ENCODE assay signal across 11 cellular contexts in genomic region chr6:57220083-57220703, GRCh38. TPM values are rescaled to one million over a fixed set of nuclear protein-coding genes. Genes with fewer than 3 reads are reported as not detected.
DNase-seq lines count a peak whose midpoint lies in the region; TF ChIP-seq lines count a peak whose summit lies in the region.
"Had no signal": no experiment of that assay in that cellular context is flagged by ENCODE, and none has a peak within 500 bp of the region (broad histone marks: within the 10 kb centered on the region; RNA-seq: fewer than 3 reads in every experiment).

No MANE protein-coding gene starts in this region.

- no peaks in the 10 kb centered on the region for H3K9me2 ChIP-seq in DOHH2 (replicated peaks; ENCODE audit: control insufficient read depth, low read length)

- no peaks in the 10 kb centered on the region for H3F3A ChIP-seq in DOHH2 (ENCODE audit: control insufficient read depth, insufficient read depth)

- H3K9me3 Mint-ChIP-seq in chondrocyte (ENCODE audit: low read depth), result peaks cover 18% of the 10 kb centered on the region
- peaks cover under 1% of the 10 kb centered on the region for H3K9me3 Mint-ChIP-seq in neural crest cell

- H3K27ac Mint-ChIP-seq in chondrocyte (ENCODE audit: unreplicated experiment) (peak overlapping the region; percentile 70), neural crest cell (ENCODE audit: unreplicated experiment) (no peak overlapping the region)

- H3K27me3 Mint-ChIP-seq in chondrocyte (ENCODE audit: low read depth), result no peaks in the 10 kb centered on the region
- H3K27me3 Mint-ChIP-seq in neural crest cell (ENCODE audit: low read depth), result no peaks in the 10 kb centered on the region

- H3K27me3 ChIP-seq in DOHH2 (ENCODE audit: control insufficient read depth, low read length), result no peaks in the 10 kb centered on the region; the same call in 1 of the 2 replicates
- H3K27me3 ChIP-seq: right atrium auricular region had no signal

- 0 out of 2 replicates have a peak, but pooled peaks cover 6% of the 10 kb centered on the region for H4K20me1 ChIP-seq in DOHH2 (ENCODE audit: control insufficient read depth, insufficient read depth, low read depth, low read length)

- H3K9me3 ChIP-seq in DOHH2 (ENCODE audit: control insufficient read depth, insufficient read depth, low read length), result no peaks in the 10 kb centered on the region

- peaks cover 71% of the 10 kb centered on the region for H3K4me1 Mint-ChIP-seq in chondrocyte (ENCODE audit: low read depth)
- peaks cover 44% of the 10 kb centered on the region for H3K4me1 Mint-ChIP-seq in neural crest cell

- H3K79me2 ChIP-seq in DOHH2 (ENCODE audit: control insufficient read depth, low read length), result peaks cover 62% of the 10 kb centered on the region

- DNase-seq in OCI-M1 (lab: John Stamatoyannopoulos, UW), result peak; percentile 30
- DNase-seq in chondrocyte (ENCODE audit: low spot score), result no peak
- DNase-seq in neural crest cell (ENCODE audit: low read depth, low spot score), result no peak
- DNase-seq in mesenteric fat pad (ENCODE audit: low spot score), result no peak
- no peak for DNase-seq in GM03348 (ENCODE audit: low spot score)
- DNase-seq in stimulated activated CD4-positive, alpha-beta T cell treated with anti-CD3 and anti-CD28 coated beads, Interleukin-4, amount 100 ng/mL, for 1 hour, result no peak
- no peak for DNase-seq in Kasumi-1 (lab: John Stamatoyannopoulos, UW)
- DNase-seq: foreskin melanocyte, NCI-H2171 had no signal

- no peaks in the 10 kb centered on the region for H3K36me3 ChIP-seq in DOHH2 (ENCODE audit: control insufficient read depth, low read length)
- H3K36me3 ChIP-seq: right atrium auricular region had no signal

- H3K4me3 Mint-ChIP-seq in chondrocyte (ENCODE audit: unreplicated experiment), result peak overlapping the region; percentile 67
- H3K4me3 Mint-ChIP-seq in neural crest cell, result peak overlapping the region; percentile 64

- H3K4me1 ChIP-seq in DOHH2 (ENCODE audit: control insufficient read depth, low read length), result peaks cover 18% of the 10 kb centered on the region

- H3K36me3 Mint-ChIP-seq in chondrocyte (ENCODE audit: low read depth), result peaks cover 15% of the 10 kb centered on the region
- peaks cover 24% of the 10 kb centered on the region for H3K36me3 Mint-ChIP-seq in neural crest cell (ENCODE audit: low read depth)

- peak overlapping the region; percentile 25; the same call in 1 of the 2 replicates for H3K4me3 ChIP-seq in DOHH2 (ENCODE audit: low read length)

- no peak overlapping the region for H3K27ac ChIP-seq in DOHH2 (ENCODE audit: low read depth, low read length)

- H3K4me2 ChIP-seq in DOHH2 (ENCODE audit: low read length), result peak overlapping the region; percentile 1; the same call in 1 of the 2 replicates

- TF ChIP-seq CTCF in DOHH2 (IDR thresholded peaks at IDR 0.05; ENCODE audit: low read depth, low read length, poor library complexity, severe bottlenecking) (no peak), chondrocyte (IDR thresholded peaks at IDR 0.05) (no peak), neural crest cell (conservative IDR thresholded peaks at IDR 0.05) (no peak)

RNA-seq across cellular contexts. Expression of gene RAB23, which starts 1.9 kb away (rescaled TPM):
- total RNA-seq in chondrocyte, result 69.7 to 79.4 TPM (median 78.4 TPM) in 3 replicates
- total RNA-seq in neural crest cell, result 20.1 and 21.1 TPM in 2 replicates
- 9.4 TPM for total RNA-seq in mesenteric fat pad

RNA-seq across cellular contexts. Expression of gene BAG2, which starts 48.1 kb away (rescaled TPM):
- total RNA-seq in chondrocyte (12.1 to 13.7 TPM (median 12.1 TPM) in 3 replicates), neural crest cell (3.2 and 3.3 TPM in 2 replicates), mesenteric fat pad (4.4 TPM)
